Comparison of ENCODE assay signal across 1 cellular context in the genomic region with DNA sequence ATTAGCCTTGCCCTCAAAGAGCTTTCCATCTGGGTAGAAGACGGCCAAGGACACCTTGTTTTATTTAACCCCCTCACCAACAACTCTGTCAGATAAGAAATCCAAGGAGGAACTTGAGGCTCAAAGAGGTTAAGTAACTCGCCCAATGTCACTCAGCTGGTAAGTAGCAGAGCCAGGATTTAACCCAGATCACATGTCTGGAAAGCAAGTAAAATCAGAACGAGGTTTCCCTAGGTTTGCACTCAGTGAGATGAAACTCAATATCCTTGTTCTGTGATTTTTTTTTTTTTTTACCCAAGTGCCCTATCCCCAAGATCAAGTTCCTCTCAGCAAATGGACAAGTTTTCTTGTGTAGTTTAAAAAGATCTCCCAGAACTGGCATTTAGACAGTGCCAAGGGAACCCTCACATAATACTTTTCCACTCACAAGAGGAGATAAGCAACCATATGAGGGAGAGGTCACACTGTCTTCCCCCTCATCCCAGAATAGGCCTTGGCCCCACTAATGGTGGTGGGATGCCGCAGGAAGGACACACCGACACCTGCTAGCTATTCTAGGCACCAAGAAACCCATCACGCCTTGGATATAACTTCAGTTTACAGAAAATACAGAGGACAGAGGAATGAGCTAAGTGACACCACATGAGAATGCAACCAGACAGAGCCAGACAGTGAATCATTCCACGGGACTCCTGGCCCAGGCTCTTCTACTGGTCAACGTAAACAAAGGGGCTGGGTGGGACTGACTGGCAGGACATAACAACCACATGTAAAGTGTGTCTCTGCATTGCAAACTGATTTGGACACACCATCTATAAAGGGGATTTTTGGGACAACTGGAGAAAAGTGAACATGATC.
TF ChIP-seq lines count a peak whose summit lies in the region.

No MANE protein-coding gene starts in this region.

TF ChIP-seq in GM12878, 131 proteins besides CTCF, POLR2A, EP300 and RAD21:
- TF ChIP-seq CBX3 (IDR thresholded peaks at IDR 0.05; ENCODE audit: borderline replicate concordance, low read depth) = no peak
- no peak for TF ChIP-seq POLR2AphosphoS5 (IDR thresholded peaks at IDR 0.05; ENCODE audit: low read length)
- TF ChIP-seq, protein P1, sequence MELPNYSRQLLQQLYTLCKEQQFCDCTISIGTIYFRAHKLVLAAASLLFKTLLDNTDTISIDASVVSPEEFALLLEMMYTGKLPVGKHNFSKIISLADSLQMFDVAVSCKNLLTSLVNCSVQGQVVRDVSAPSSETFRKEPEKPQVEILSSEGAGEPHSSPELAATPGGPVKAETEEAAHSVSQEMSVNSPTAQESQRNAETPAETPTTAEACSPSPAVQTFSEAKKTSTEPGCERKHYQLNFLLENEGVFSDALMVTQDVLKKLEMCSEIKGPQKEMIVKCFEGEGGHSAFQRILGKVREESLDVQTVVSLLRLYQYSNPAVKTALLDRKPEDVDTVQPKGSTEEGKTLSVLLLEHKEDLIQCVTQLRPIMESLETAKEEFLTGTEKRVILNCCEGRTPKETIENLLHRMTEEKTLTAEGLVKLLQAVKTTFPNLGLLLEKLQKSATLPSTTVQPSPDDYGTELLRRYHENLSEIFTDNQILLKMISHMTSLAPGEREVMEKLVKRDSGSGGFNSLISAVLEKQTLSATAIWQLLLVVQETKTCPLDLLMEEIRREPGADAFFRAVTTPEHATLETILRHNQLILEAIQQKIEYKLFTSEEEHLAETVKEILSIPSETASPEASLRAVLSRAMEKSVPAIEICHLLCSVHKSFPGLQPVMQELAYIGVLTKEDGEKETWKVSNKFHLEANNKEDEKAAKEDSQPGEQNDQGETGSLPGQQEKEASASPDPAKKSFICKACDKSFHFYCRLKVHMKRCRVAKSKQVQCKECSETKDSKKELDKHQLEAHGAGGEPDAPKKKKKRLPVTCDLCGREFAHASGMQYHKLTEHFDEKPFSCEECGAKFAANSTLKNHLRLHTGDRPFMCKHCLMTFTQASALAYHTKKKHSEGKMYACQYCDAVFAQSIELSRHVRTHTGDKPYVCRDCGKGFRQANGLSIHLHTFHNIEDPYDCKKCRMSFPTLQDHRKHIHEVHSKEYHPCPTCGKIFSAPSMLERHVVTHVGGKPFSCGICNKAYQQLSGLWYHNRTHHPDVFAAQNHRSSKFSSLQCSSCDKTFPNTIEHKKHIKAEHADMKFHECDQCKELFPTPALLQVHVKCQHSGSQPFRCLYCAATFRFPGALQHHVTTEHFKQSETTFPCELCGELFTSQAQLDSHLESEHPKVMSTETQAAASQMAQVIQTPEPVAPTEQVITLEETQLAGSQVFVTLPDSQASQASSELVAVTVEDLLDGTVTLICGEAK (IDR thresholded peaks at IDR 0.05; ENCODE audit: borderline replicate concordance) = no peak
- TF ChIP-seq MYB (IDR thresholded peaks at IDR 0.05; ENCODE audit: borderline replicate concordance, low read depth, low read length) = no peak
- TF ChIP-seq WRNIP1 (IDR thresholded peaks at IDR 0.05; ENCODE audit: borderline replicate concordance, low read depth, low read length) = no peak
- no peak for TF ChIP-seq CREM (IDR thresholded peaks at IDR 0.05; ENCODE audit: low read depth)
- no peak for TF ChIP-seq STAT3 (IDR thresholded peaks at IDR 0.05; ENCODE audit: low read depth, low read length)
- TF ChIP-seq POLR2AphosphoS2 (IDR thresholded peaks at IDR 0.05; ENCODE audit: low read depth, low read length) = no peak
- TF ChIP-seq ZNF384 (IDR thresholded peaks at IDR 0.05; ENCODE audit: borderline replicate concordance, low read depth, low read length) = no peak
- TF ChIP-seq KAT2A (conservative IDR thresholded peaks at IDR 0.05; ENCODE audit: control insufficient read depth, low read depth, low read length) = no peak
- no peak for TF ChIP-seq PAX5 (IDR thresholded peaks at IDR 0.05; ENCODE audit: borderline replicate concordance, low read depth, low read length)
- TF ChIP-seq ZNF622 (IDR thresholded peaks at IDR 0.05) = no peak
- TF ChIP-seq, protein P2, sequence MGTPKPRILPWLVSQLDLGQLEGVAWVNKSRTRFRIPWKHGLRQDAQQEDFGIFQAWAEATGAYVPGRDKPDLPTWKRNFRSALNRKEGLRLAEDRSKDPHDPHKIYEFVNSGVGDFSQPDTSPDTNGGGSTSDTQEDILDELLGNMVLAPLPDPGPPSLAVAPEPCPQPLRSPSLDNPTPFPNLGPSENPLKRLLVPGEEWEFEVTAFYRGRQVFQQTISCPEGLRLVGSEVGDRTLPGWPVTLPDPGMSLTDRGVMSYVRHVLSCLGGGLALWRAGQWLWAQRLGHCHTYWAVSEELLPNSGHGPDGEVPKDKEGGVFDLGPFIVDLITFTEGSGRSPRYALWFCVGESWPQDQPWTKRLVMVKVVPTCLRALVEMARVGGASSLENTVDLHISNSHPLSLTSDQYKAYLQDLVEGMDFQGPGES (IDR thresholded peaks at IDR 0.05) = no peak
